ENCODE assay signal across 21 cellular contexts in genomic region chr1:40638097-40639036, GRCh38. TPM values are rescaled to one million over a fixed set of nuclear protein-coding genes. Genes with fewer than 3 reads are reported as not detected.
A peak's percentile ranks its signal among the peaks of the same experiment; 100 is the strongest.
DNase-seq lines count a peak whose midpoint lies in the region; ATAC-seq and TF ChIP-seq lines count a peak whose summit lies in the region.
"Had no signal": no experiment of that assay in that cellular context is flagged by ENCODE, and none has a peak within 500 bp of the region (broad histone marks: within the 10 kb centered on the region; RNA-seq: fewer than 3 reads in every experiment).

No MANE protein-coding gene starts in this region.

- in situ Hi-C loops in G401 (cut with HindIII; ENCODE audit: low sequenced_read_pairs): no loop called here

- ATAC-seq in left lobe of liver (peak; percentile 25), HG02571 (IDR thresholded peaks at IDR 0.05; ENCODE audit: unreplicated experiment) (no peak)
- ATAC-seq: heart left ventricle had no signal

- H3K9me3 ChIP-seq in HEK293 (ENCODE audit: control insufficient read depth, insufficient read depth, low read depth, low read length): no peaks in the 10 kb centered on the region
- H3K9me3 ChIP-seq: ascending aorta, colonic mucosa, heart left ventricle had no signal

- H3K4me3 ChIP-seq in HEK293 (ENCODE audit: low read depth, low read length): no peak overlapping the region
- H3K4me3 ChIP-seq: ascending aorta, colonic mucosa, heart left ventricle, tibial nerve had no signal

- DNase-seq in Daoy (ENCODE audit: low read depth): peak; percentile 50
- DNase-seq in left lobe of liver (ENCODE audit: low spot score): no peak
- DNase-seq in NCI-H69 (lab: John Stamatoyannopoulos, UW): no peak
- no peak for DNase-seq in G401 (ENCODE audit: low spot score)
- DNase-seq: activated CD4-positive, alpha-beta T cell treated with anti-CD3 and anti-CD28 coated beads, Interleukin-2, amount 10 ng/mL, durations not matched to agents 24 days and 14 days; activated gamma-delta T cell; CD8-positive, alpha-beta memory T cell; colonic mucosa; heart left ventricle; mammary epithelial cell; naive B cell; NCI-H2029 treated with DMSO at 0.1 percent for 48 hours; NCI-H446 treated with DMSO at 0.1 percent for 48 hours; stimulated activated CD4-positive, alpha-beta T cell treated with anti-CD3 and anti-CD28 coated beads, Interleukin-1b, Interleukin-23, amount 100 ng/mL, for 48 hours; stimulated activated naive CD8-positive, alpha-beta T cell treated with anti-CD3 and anti-CD28 coated beads, Interleukin-15, Interleukin-2, amounts not matched to agents 100 U/mL and 50 U/mL, for 24 hours had no signal

- POLR2A ChIA-PET in HEK293 (lab: Yijun Ruan, JAX): interaction anchor here (0.6 kb wide), 1 partner anchor 54 kb away, joined by 3 read pairs; the partner anchor contains the start of gene NFYC

- peaks cover 0 to 10% of the 10 kb centered on the region in 2 experiments; a peak in 1 of 3 replicates for H3K36me3 ChIP-seq in HEK293 (ENCODE audit: control insufficient read depth in 2 of 2, insufficient read depth in 1 of 2, low read length in 2 of 2)
- H3K36me3 ChIP-seq: colonic mucosa, heart left ventricle had no signal

- no peak for TF ChIP-seq CTCF in HEK293 (tag by site-specific recombination; IDR thresholded peaks at IDR 0.05)

- H3K4me1 ChIP-seq in HEK293 (ENCODE audit: control insufficient read depth, insufficient read depth, low read length): no peaks in the 10 kb centered on the region
- H3K4me1 ChIP-seq: colonic mucosa had no signal

- H3K27ac ChIP-seq in HEK293 (ENCODE audit: extremely low read depth, low read depth, low read length) (no peak overlapping the region), angular gyrus (ENCODE audit: low read depth, low read length) (peak overlapping the region; percentile 14)
- H3K27ac ChIP-seq: ascending aorta, colonic mucosa, heart left ventricle, parathyroid adenoma, tibial nerve had no signal

- CTCF ChIA-PET in HEK293 (lab: Yijun Ruan, JAX): interaction anchor here (0.6 to 1.3 kb wide), 3 partner anchors 8 to 31 kb away, joined by 3 read pairs; no protein-coding TSS in a partner anchor

TF ChIP-seq in HEK293, 187 proteins besides CTCF, POLR2A, EP300 and RAD21:
- TF ChIP-seq SCRT2 (tag by site-specific recombination; IDR thresholded peaks at IDR 0.05): no peak
- TF ChIP-seq, protein P1, sequence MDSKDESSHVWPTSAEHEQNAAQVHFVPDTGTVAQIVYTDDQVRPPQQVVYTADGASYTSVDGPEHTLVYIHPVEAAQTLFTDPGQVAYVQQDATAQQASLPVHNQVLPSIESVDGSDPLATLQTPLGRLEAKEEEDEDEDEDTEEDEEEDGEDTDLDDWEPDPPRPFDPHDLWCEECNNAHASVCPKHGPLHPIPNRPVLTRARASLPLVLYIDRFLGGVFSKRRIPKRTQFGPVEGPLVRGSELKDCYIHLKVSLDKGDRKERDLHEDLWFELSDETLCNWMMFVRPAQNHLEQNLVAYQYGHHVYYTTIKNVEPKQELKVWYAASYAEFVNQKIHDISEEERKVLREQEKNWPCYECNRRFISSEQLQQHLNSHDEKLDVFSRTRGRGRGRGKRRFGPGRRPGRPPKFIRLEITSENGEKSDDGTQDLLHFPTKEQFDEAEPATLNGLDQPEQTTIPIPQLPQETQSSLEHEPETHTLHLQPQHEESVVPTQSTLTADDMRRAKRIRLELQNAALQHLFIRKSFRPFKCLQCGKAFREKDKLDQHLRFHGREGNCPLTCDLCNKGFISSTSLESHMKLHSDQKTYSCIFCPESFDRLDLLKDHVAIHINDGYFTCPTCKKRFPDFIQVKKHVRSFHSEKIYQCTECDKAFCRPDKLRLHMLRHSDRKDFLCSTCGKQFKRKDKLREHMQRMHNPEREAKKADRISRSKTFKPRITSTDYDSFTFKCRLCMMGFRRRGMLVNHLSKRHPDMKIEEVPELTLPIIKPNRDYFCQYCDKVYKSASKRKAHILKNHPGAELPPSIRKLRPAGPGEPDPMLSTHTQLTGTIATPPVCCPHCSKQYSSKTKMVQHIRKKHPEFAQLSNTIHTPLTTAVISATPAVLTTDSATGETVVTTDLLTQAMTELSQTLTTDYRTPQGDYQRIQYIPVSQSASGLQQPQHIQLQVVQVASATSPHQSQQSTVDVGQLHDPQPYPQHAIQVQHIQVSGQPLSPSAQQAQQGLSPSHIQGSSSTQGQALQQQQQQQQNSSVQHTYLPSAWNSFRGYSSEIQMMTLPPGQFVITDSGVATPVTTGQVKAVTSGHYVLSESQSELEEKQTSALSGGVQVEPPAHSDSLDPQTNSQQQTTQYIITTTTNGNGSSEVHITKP (tag by site-specific recombination; IDR thresholded peaks at IDR 0.05): no peak
- TF ChIP-seq ZNF654 (tag by site-specific recombination; IDR thresholded peaks at IDR 0.05; ENCODE audit: low read depth): no peak
- TF ChIP-seq HOXA7 (CRISPR knock-in tag; IDR thresholded peaks at IDR 0.05; ENCODE audit: borderline replicate concordance): no peak
- peak; percentile 79 for TF ChIP-seq ZBTB48 (tag by site-specific recombination; IDR thresholded peaks at IDR 0.05)
- TF ChIP-seq, protein P2, sequence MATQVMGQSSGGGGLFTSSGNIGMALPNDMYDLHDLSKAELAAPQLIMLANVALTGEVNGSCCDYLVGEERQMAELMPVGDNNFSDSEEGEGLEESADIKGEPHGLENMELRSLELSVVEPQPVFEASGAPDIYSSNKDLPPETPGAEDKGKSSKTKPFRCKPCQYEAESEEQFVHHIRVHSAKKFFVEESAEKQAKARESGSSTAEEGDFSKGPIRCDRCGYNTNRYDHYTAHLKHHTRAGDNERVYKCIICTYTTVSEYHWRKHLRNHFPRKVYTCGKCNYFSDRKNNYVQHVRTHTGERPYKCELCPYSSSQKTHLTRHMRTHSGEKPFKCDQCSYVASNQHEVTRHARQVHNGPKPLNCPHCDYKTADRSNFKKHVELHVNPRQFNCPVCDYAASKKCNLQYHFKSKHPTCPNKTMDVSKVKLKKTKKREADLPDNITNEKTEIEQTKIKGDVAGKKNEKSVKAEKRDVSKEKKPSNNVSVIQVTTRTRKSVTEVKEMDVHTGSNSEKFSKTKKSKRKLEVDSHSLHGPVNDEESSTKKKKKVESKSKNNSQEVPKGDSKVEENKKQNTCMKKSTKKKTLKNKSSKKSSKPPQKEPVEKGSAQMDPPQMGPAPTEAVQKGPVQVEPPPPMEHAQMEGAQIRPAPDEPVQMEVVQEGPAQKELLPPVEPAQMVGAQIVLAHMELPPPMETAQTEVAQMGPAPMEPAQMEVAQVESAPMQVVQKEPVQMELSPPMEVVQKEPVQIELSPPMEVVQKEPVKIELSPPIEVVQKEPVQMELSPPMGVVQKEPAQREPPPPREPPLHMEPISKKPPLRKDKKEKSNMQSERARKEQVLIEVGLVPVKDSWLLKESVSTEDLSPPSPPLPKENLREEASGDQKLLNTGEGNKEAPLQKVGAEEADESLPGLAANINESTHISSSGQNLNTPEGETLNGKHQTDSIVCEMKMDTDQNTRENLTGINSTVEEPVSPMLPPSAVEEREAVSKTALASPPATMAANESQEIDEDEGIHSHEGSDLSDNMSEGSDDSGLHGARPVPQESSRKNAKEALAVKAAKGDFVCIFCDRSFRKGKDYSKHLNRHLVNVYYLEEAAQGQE (tag by site-specific recombination; IDR thresholded peaks at IDR 0.05): peak; percentile 79
- no peak for TF ChIP-seq TCF7L2 (IDR thresholded peaks at IDR 0.05; ENCODE audit: borderline replicate concordance, low read depth, low read length)
TF ChIP-seq in HEK293: peak in this region for 2.

RNA-seq across cellular contexts. Expression of gene RIMS3, which starts 27.1 kb away (rescaled TPM):
- total RNA-seq in Daoy (2014; rRNA removed; shearing (Covaris generic)): 0.74 and 0.97 TPM in 2 replicates
- total RNA-seq in left lobe of liver: 1.0 TPM
- total RNA-seq in G401 (2014; rRNA removed; shearing (Covaris generic)): 8.2 and 8.9 TPM in 2 replicates

RNA-seq across cellular contexts. Expression of gene NFYC, which starts 53.1 kb away (rescaled TPM):
- total RNA-seq in Daoy (2014; rRNA removed; shearing (Covaris generic)): 20.4 and 24.2 TPM in 2 replicates
- total RNA-seq in left lobe of liver: 26.8 TPM
- total RNA-seq in G401 (2014; rRNA removed; shearing (Covaris generic)): 39.4 and 76.7 TPM in 2 replicates
